Comparison of ENCODE assay signal across 22 cellular contexts in genomic region chr9:7360513-7360912, GRCh38.
DNase-seq lines count a peak whose midpoint lies in the region; ATAC-seq, FAIRE-seq and TF ChIP-seq lines count a peak whose summit lies in the region.
"Had no signal": no experiment of that assay in that cellular context is flagged by ENCODE, and none has a peak within 500 bp of the region (broad histone marks: within the 10 kb centered on the region; RNA-seq: fewer than 3 reads in every experiment).

No MANE protein-coding gene starts in this region.

- no peak overlapping the region for H3K27ac ChIP-seq in CD4-positive, alpha-beta memory T cell (ENCODE audit: low read depth, low read length)
- H3K27ac ChIP-seq: esophagus muscularis mucosa, left lung, SJCRH30 had no signal

- ATAC-seq in HG02623 (IDR thresholded peaks at IDR 0.05; ENCODE audit: unreplicated experiment), result no peak
- ATAC-seq: left lung, mucosa of descending colon had no signal

- no peak for FAIRE-seq in H54 (lab: Jason Lieb, UNC)
- FAIRE-seq in frontal cortex (lab: Jason Lieb, UNC), result no peak

- H3K27me3 ChIP-seq in BE2C (no peaks in the 10 kb centered on the region), NT2/D1 (ENCODE audit: insufficient read depth, insufficient read length) (no peaks in the 10 kb centered on the region)
- no peaks in the 10 kb centered on the region for H3K27me3 ChIP-seq in CD4-positive, alpha-beta memory T cell (ENCODE audit: insufficient read depth, low read length)
- H3K27me3 ChIP-seq: esophagus muscularis mucosa, left lung, SJCRH30 had no signal

- H3K4me3 ChIP-seq in BE2C (ENCODE audit: low read depth, low read length), result no peak overlapping the region
- no peak overlapping the region for H3K4me3 ChIP-seq in NT2/D1 (ENCODE audit: insufficient read length, low read depth)
- no peak overlapping the region for H3K4me3 ChIP-seq in CD4-positive, alpha-beta memory T cell (ENCODE audit: low read length in 2 of 2)
- H3K4me3 ChIP-seq: esophagus muscularis mucosa, left lung, mucosa of descending colon, SJCRH30 had no signal

- POLR2A ChIA-PET in CD4-positive, alpha-beta memory T cell (lab: Charles Lee; ENCODE audit: partially characterized antibody), result no interaction called here

- H3K4me1 ChIP-seq in BE2C, result no peaks in the 10 kb centered on the region
- H3K4me1 ChIP-seq in NT2/D1 (ENCODE audit: insufficient read depth, insufficient read length), result no peaks in the 10 kb centered on the region
- H3K4me1 ChIP-seq in CD4-positive, alpha-beta memory T cell (ENCODE audit: insufficient read depth, low read length), result no peaks in the 10 kb centered on the region
- H3K4me1 ChIP-seq: esophagus muscularis mucosa, left lung, SJCRH30 had no signal

- no peak overlapping the region for H3K27ac Mint-ChIP-seq in CD4-positive, alpha-beta memory T cell
- H3K27ac Mint-ChIP-seq: T-helper 1 cell treated with Interleukin-12 subunit alpha and Interleukin-12 subunit beta and Interleukin-4 antibody, amounts not matched to agents 30 μg/mL and 1 μg/mL, for 36 hours had no signal

- TF ChIP-seq POLR2A in H54 (IDR thresholded peaks at IDR 0.05; ENCODE audit: low read depth, low read length), result no peak

- H3K27me3 Mint-ChIP-seq in CD4-positive, alpha-beta memory T cell, result peaks cover 7 to 15% of the 10 kb centered on the region in 2 donors

- H3K4me3 Mint-ChIP-seq in CD4-positive, alpha-beta memory T cell, result no peak overlapping the region
- H3K4me3 Mint-ChIP-seq: CD14-positive monocyte; neural crest cell; T-helper 1 cell treated with Interleukin-12 subunit alpha and Interleukin-12 subunit beta and Interleukin-4 antibody, amounts not matched to agents 30 μg/mL and 1 μg/mL, for 36 hours had no signal

- TF ChIP-seq CTCF in BE2C (IDR thresholded peaks at IDR 0.05; ENCODE audit: low read depth, low read length), result no peak

- no peaks in the 10 kb centered on the region for H3K9me3 ChIP-seq in BE2C
- no peaks in the 10 kb centered on the region for H3K9me3 ChIP-seq in NT2/D1 (ENCODE audit: insufficient read depth, low read length)
- no peaks in the 10 kb centered on the region for H3K9me3 ChIP-seq in CD4-positive, alpha-beta memory T cell (ENCODE audit: control insufficient read depth in 1 of 2, low read length in 2 of 2)
- H3K9me3 ChIP-seq: esophagus muscularis mucosa, left lung, mucosa of descending colon, SJCRH30 had no signal

- peak; percentile 14 for DNase-seq in BE2C
- DNase-seq in H54 (ENCODE audit: insufficient read length, low spot score), result peak; percentile 7
- DNase-seq in NT2/D1 (ENCODE audit: low read depth, low spot score), result peak; percentile 6
- DNase-seq in iPS DF 4.7 (ENCODE audit: extremely low read depth, low spot score), result peak; percentile 7
- DNase-seq in CD4-positive, alpha-beta memory T cell, result no peak
- DNase-seq in frontal cortex (ENCODE audit: low spot score in 2 of 2), result no peak
- no peak for DNase-seq in NCI-H146 treated with DMSO at 0.1 percent for 48 hours (lab: John Stamatoyannopoulos, UW; ENCODE audit: unreplicated experiment)
- DNase-seq: ACHN, activated gamma-delta T cell, amniotic stem cell, caudate nucleus, GF-D8, KBM-7, left lung, mucosa of descending colon, NCI-H1092 treated with DMSO at 0.1 percent for 48 hours, SJCRH30 had no signal

- no peaks in the 10 kb centered on the region for H3K4me1 Mint-ChIP-seq in CD4-positive, alpha-beta memory T cell
- H3K4me1 Mint-ChIP-seq: CD14-positive monocyte, neural crest cell had no signal

- H3K36me3 ChIP-seq in BE2C (no peaks in the 10 kb centered on the region), NT2/D1 (ENCODE audit: insufficient read depth, insufficient read length, low read length) (no peaks in the 10 kb centered on the region)
- H3K36me3 ChIP-seq in CD4-positive, alpha-beta memory T cell (ENCODE audit: insufficient read depth, low read length), result no peaks in the 10 kb centered on the region
- H3K36me3 ChIP-seq: esophagus muscularis mucosa, left lung, SJCRH30 had no signal

- CTCF ChIA-PET in CD4-positive, alpha-beta memory T cell (lab: Charles Lee; ENCODE audit: partially characterized antibody), result no interaction called here

- H3K9me3 Mint-ChIP-seq in CD4-positive, alpha-beta memory T cell, result no peaks in the 10 kb centered on the region
- H3K9me3 Mint-ChIP-seq: neural crest cell; T-helper 1 cell treated with Interleukin-12 subunit alpha and Interleukin-12 subunit beta and Interleukin-4 antibody, amounts not matched to agents 30 μg/mL and 1 μg/mL, for 36 hours had no signal

- H3K36me3 Mint-ChIP-seq in CD4-positive, alpha-beta memory T cell, result no peaks in the 10 kb centered on the region
- H3K36me3 Mint-ChIP-seq: CD14-positive monocyte had no signal

- intact Hi-C loops in CD4-positive, alpha-beta memory T cell (cut with micrococcal nuclease), result no loop called here

- H3K9ac ChIP-seq in NT2/D1 (ENCODE audit: insufficient read length, low read depth), result no peak overlapping the region

Comparison
In these comparisons a context has a peak if more than half of its experiments do, and no peak if none do; other contexts are left out.
1. DNase-seq: peak in BE2C (single experiment), H54 (single experiment), NT2/D1 (single experiment) and iPS DF 4.7 (single experiment); none in CD4-positive, alpha-beta memory T cell (0 of 5), frontal cortex (0 of 2) and NCI-H146 treated with DMSO at 0.1 percent for 48 hours (single experiment).